Comparison of ENCODE assay signal across 8 cellular contexts in the genomic region with DNA sequence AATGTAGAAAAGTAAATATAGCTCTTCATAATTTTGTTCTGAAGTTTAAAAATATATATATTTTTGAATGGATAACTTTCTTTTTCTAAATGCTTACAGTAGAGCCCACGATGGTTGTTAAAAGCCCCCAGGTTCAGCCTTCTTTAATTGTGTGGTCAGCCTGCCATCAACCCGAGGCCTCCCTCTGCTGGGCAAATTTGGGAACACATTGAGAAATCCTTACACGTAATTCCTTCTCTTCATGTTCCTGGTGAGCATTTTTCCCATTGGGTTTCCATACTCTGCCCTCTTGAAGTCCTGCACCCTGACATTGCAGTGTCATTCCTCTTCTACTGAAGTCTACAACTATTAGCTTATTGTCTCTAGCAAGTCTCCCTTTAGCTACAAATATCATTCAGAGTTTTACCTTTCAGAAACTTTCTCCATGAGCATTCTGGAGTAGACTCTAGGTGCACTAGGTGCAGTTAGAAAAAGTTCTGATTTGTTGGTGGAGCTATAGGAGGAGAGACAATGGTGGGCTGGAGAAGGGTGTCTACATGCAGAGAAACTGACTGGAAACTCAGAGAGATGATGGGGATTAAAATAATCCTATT. TPM values are rescaled to one million over a fixed set of nuclear protein-coding genes. Genes with fewer than 3 reads are reported as not detected.
DNase-seq lines count a peak whose midpoint lies in the region; ATAC-seq and TF ChIP-seq lines count a peak whose summit lies in the region.

No MANE protein-coding gene starts in this region.

- no peaks in the 10 kb centered on the region for H3K36me3 ChIP-seq in mucosa of descending colon (ENCODE audit: low read depth)

- DNase-seq in A172 (ENCODE audit: low spot score) = peak; percentile 45
- DNase-seq in GF-D8 (lab: John Stamatoyannopoulos, UW) = peak; percentile 3
- peak; percentile 27 for DNase-seq in NCI-H2029 (lab: John Stamatoyannopoulos, UW)
- peak; percentile 42 for DNase-seq in activated CD4-positive, CD25-positive, alpha-beta regulatory T cell treated with anti-CD3 and anti-CD28 coated beads, Interleukin-2, amount 50 U/mL, for 72 hours
- peak; percentile 78 for DNase-seq in endothelial cell (ENCODE audit: low spot score)
- DNase-seq in mucosa of descending colon = peak in 2 of 3 donors; percentile 35 to 84
- no peak for DNase-seq in NCI-H226
- no peak for DNase-seq in HuH-7 (ENCODE audit: low spot score)

- intact Hi-C loops in mucosa of descending colon (cut with DNase I, micrococcal nuclease) = no loop called here

- no peak overlapping the region for H3K27ac Mint-ChIP-seq in endothelial cell (ENCODE audit: unreplicated experiment)

- peaks cover 1% of the 10 kb centered on the region for H3K27me3 Mint-ChIP-seq in endothelial cell (ENCODE audit: unreplicated experiment)

- H3K36me3 Mint-ChIP-seq in endothelial cell (ENCODE audit: low read depth, unreplicated experiment) = peaks cover 4% of the 10 kb centered on the region

- H3K9me3 Mint-ChIP-seq in endothelial cell (ENCODE audit: unreplicated experiment) = no peaks in the 10 kb centered on the region

- H3K9me3 ChIP-seq in mucosa of descending colon = no peaks in the 10 kb centered on the region

- H3K4me1 Mint-ChIP-seq in endothelial cell (ENCODE audit: unreplicated experiment) = peaks cover 28% of the 10 kb centered on the region

- H3K4me3 ChIP-seq in mucosa of descending colon = no peak overlapping the region

- no peak overlapping the region for H3K4me3 Mint-ChIP-seq in endothelial cell (ENCODE audit: unreplicated experiment)

- TF ChIP-seq CTCF in endothelial cell (IDR thresholded peaks at IDR 0.05; ENCODE audit: unreplicated experiment) (peak; percentile 82), mucosa of descending colon (IDR thresholded peaks at IDR 0.05) (peak; percentile 62)

- peak; percentile 73 for ATAC-seq in mucosa of descending colon

- no peaks in the 10 kb centered on the region for H3K4me1 ChIP-seq in mucosa of descending colon (ENCODE audit: low read depth)

RNA-seq across cellular contexts. Expression of a gene that starts 40.6 kb away (rescaled TPM):
- 5.2 and 6.4 TPM in 2 replicates for total RNA-seq in A172 (2014; rRNA removed; shearing (Covaris generic))
- 3.8 TPM for total RNA-seq in endothelial cell (ENCODE audit: unreplicated experiment)
- 10 to 100 TPM; 11.4 to 15.8 (median 12.6) TPM for total RNA-seq in mucosa of descending colon

Comparison
In these comparisons a context has a peak if more than half of its experiments do, and no peak if none do; other contexts are left out.
1. DNase-seq: peak in A172 (single experiment), GF-D8 (single experiment), NCI-H2029 (single experiment), activated CD4-positive, CD25-positive, alpha-beta regulatory T cell treated with anti-CD3 and anti-CD28 coated beads, Interleukin-2, amount 50 U/mL, for 72 hours (single experiment), endothelial cell (single experiment) and mucosa of descending colon (2 of 3); none in NCI-H226 (single experiment) and HuH-7 (single experiment).